In genomic region chr3:38479431-38480092, GRCh38 we compare ENCODE assay signal across 9 cellular contexts. TPM values are rescaled to one million over a fixed set of nuclear protein-coding genes. Genes with fewer than 3 reads are reported as not detected.
DNase-seq lines count a peak whose midpoint lies in the region; ATAC-seq, FAIRE-seq and TF ChIP-seq lines count a peak whose summit lies in the region.
"Had no signal": no experiment of that assay in that cellular context is flagged by ENCODE, and none has a peak within 500 bp of the region (broad histone marks: within the 10 kb centered on the region; RNA-seq: fewer than 3 reads in every experiment).

No MANE protein-coding gene starts in this region.

- H3K4me1 Mint-ChIP-seq in activated CD4-positive, alpha-beta memory T cell treated with anti-CD3 and anti-CD28 coated beads, Interleukin-2, amount 10 ng/mL, durations not matched to agents 7 days and 5 days, result no peaks in the 10 kb centered on the region

- peak; percentile 90 for ATAC-seq in mucosa of descending colon
- ATAC-seq in GM18870 (IDR thresholded peaks at IDR 0.05; ENCODE audit: unreplicated experiment), result no peak

- TF ChIP-seq EP300 in transverse colon (IDR thresholded peaks at IDR 0.05; ENCODE audit: low read depth), result no peak

- no peak overlapping the region for H3K27ac ChIP-seq in transverse colon

- CTCF ChIA-PET in activated CD4-positive, alpha-beta memory T cell treated with anti-CD3 and anti-CD28 coated beads, Interleukin-2, amount 10 ng/mL, durations not matched to agents 7 days and 5 days (lab: Charles Lee), result interaction anchor here (0.8 to 6.1 kb wide), 13 partner anchors 16 to 624 kb away, joined by 3 to 90 read pairs (median 5); partner anchors contain the start of genes EXOG and XYLB

- H3K4me1 ChIP-seq in mucosa of descending colon (ENCODE audit: low read depth), result no peaks in the 10 kb centered on the region
- no peaks in the 10 kb centered on the region for H3K4me1 ChIP-seq in transverse colon

- peaks cover 3% of the 10 kb centered on the region for H3K36me3 ChIP-seq in mucosa of descending colon (ENCODE audit: low read depth)
- H3K36me3 ChIP-seq in transverse colon, result peaks cover 0 to 26% (median 11%) of the 10 kb centered on the region in 4 donors

- intact Hi-C loops in mucosa of descending colon (cut with DNase I, micrococcal nuclease), result loop anchor here (5.0 kb wide), 1 partner anchor 132 kb away; the partner anchor contains the start of gene XYLB (in 2 of the 2)
- intact Hi-C loops in transverse colon (cut with DNase I; ENCODE audit: low total_unique reads), result loop anchor here (5.0 kb wide), 1 partner anchor 132 kb away; the partner anchor contains the start of gene XYLB

- H3K27ac Mint-ChIP-seq in activated CD4-positive, alpha-beta memory T cell treated with anti-CD3 and anti-CD28 coated beads, Interleukin-2, amount 10 ng/mL, durations not matched to agents 7 days and 5 days, result no peak overlapping the region
- H3K27ac Mint-ChIP-seq: stimulated activated naive CD8-positive, alpha-beta T cell treated with anti-CD3 and anti-CD28 coated beads, Interleukin-15, Interleukin-2, amounts not matched to agents 100 ng/mL and 50 ng/mL, for 24 hours had no signal

- DNase-seq in H4 (ENCODE audit: low spot score) (peak; percentile 42), NCI-H2029 treated with DMSO at 0.1 percent for 48 hours (lab: John Stamatoyannopoulos, UW) (peak; percentile 58), epithelial cell of proximal tubule (ENCODE audit: low read depth) (no peak), mucosa of descending colon (peak in 2 of 3 donors; percentile 58 to 75), transverse colon (peak; percentile 68)
- peak; percentile 58 for DNase-seq in activated CD4-positive, alpha-beta memory T cell treated with anti-CD3 and anti-CD28 coated beads, Interleukin-2, amount 10 ng/mL, durations not matched to agents 7 days and 5 days

- no peaks in the 10 kb centered on the region for H3K9me3 ChIP-seq in mucosa of descending colon
- H3K9me3 ChIP-seq in transverse colon, result no peaks in the 10 kb centered on the region

- no peak overlapping the region for H3K4me3 Mint-ChIP-seq in activated CD4-positive, alpha-beta memory T cell treated with anti-CD3 and anti-CD28 coated beads, Interleukin-2, amount 10 ng/mL, durations not matched to agents 7 days and 5 days
- H3K4me3 Mint-ChIP-seq: stimulated activated naive CD8-positive, alpha-beta T cell treated with anti-CD3 and anti-CD28 coated beads, Interleukin-15, Interleukin-2, amounts not matched to agents 100 ng/mL and 50 ng/mL, for 24 hours had no signal

- H3K36me3 Mint-ChIP-seq in activated CD4-positive, alpha-beta memory T cell treated with anti-CD3 and anti-CD28 coated beads, Interleukin-2, amount 10 ng/mL, durations not matched to agents 7 days and 5 days (ENCODE audit: low read depth), result peaks cover 12% of the 10 kb centered on the region

- no peaks in the 10 kb centered on the region for H3K27me3 ChIP-seq in transverse colon

- H3K27me3 Mint-ChIP-seq in activated CD4-positive, alpha-beta memory T cell treated with anti-CD3 and anti-CD28 coated beads, Interleukin-2, amount 10 ng/mL, durations not matched to agents 7 days and 5 days, result no peaks in the 10 kb centered on the region
- H3K27me3 Mint-ChIP-seq: stimulated activated naive CD8-positive, alpha-beta T cell treated with anti-CD3 and anti-CD28 coated beads, Interleukin-15, Interleukin-2, amounts not matched to agents 100 ng/mL and 50 ng/mL, for 24 hours had no signal

- FAIRE-seq in G401.6 (lab: Jason Lieb, UNC), result peak; percentile 74

- in situ Hi-C loops in transverse colon (cut with MboI; ENCODE audit: low pct_ligation_motif_present in 1 of 4, low pct_unique_long_range_greater_than_20kb in 1 of 4, low sequenced_read_pairs in 3 of 4), result loop anchor here (5.0 to 25.0 kb wide), 4 partner anchors 132 to 367 kb away; partner anchors contain the start of genes XYLB (in 4 of the 4), ACAA1 (in 1 of the 4) and MYD88 (in 1 of the 4)

- POLR2A ChIA-PET in activated CD4-positive, alpha-beta memory T cell treated with anti-CD3 and anti-CD28 coated beads, Interleukin-2, amount 10 ng/mL, durations not matched to agents 7 days and 5 days (lab: Charles Lee), result interaction anchor here (1.0 kb wide), 1 partner anchor 17 kb away, joined by 3 read pairs; the partner anchor contains the start of gene EXOG

- TF ChIP-seq CTCF in epithelial cell of proximal tubule (conservative IDR thresholded peaks at IDR 0.05; ENCODE audit: low read depth, low read length), result peak; percentile 94
- peak; percentile 43 for TF ChIP-seq CTCF in mucosa of descending colon (IDR thresholded peaks at IDR 0.05)
- TF ChIP-seq CTCF in transverse colon (IDR thresholded peaks at IDR 0.05), result peak; percentile 77 to 86 (median 81)

- no peaks in the 10 kb centered on the region for H3K9me3 Mint-ChIP-seq in activated CD4-positive, alpha-beta memory T cell treated with anti-CD3 and anti-CD28 coated beads, Interleukin-2, amount 10 ng/mL, durations not matched to agents 7 days and 5 days
- H3K9me3 Mint-ChIP-seq: stimulated activated naive CD8-positive, alpha-beta T cell treated with anti-CD3 and anti-CD28 coated beads, Interleukin-15, Interleukin-2, amounts not matched to agents 100 ng/mL and 50 ng/mL, for 24 hours had no signal

- TF ChIP-seq POLR2A in transverse colon (IDR thresholded peaks at IDR 0.05), result no peak

- 69% methylated on average over 10 of the region's 10 CpGs; no CpG with 5 or more reads in 1 of the 2 donors for WGBS in transverse colon (ENCODE audit: low coverage in 1 of 2), 2 donors

- H3K4me3 ChIP-seq in epithelial cell of proximal tubule (ENCODE audit: low read depth, low read length), result no peak overlapping the region
- no peak overlapping the region for H3K4me3 ChIP-seq in mucosa of descending colon
- H3K4me3 ChIP-seq in transverse colon, result no peak overlapping the region

RNA-seq across cellular contexts. Expression of gene EXOG, which starts 16.6 kb away (rescaled TPM):
- 8.7 and 11.1 TPM in 2 replicates for total RNA-seq in H4 (2014; rRNA removed; shearing (Covaris generic))
- total RNA-seq in activated CD4-positive, alpha-beta memory T cell treated with anti-CD3 and anti-CD28 coated beads, Interleukin-2, amount 10 ng/mL, durations not matched to agents 7 days and 5 days, result 10 to 100 TPM; 17.8 to 19.0 TPM
- total RNA-seq in epithelial cell of proximal tubule, result 1.8 and 8.3 TPM in 2 replicates
- total RNA-seq in mucosa of descending colon, result 10 to 100 TPM in 1 of 3 donors, 1 to 10 TPM in 2; 7.1 to 13.0 (median 8.7) TPM
- 10 to 100 TPM in 2 of 4 donors, 1 to 10 TPM in 2; 6.0 to 15.3 (median 10.8) TPM for total RNA-seq in transverse colon

RNA-seq across cellular contexts. Expression of gene ACVR2B, which starts 25.9 kb away (rescaled TPM):
- 0.74 and 1.3 TPM in 2 replicates for total RNA-seq in H4 (2014; rRNA removed; shearing (Covaris generic))
- 1 to 10 TPM; 7.0 to 7.6 TPM for total RNA-seq in activated CD4-positive, alpha-beta memory T cell treated with anti-CD3 and anti-CD28 coated beads, Interleukin-2, amount 10 ng/mL, durations not matched to agents 7 days and 5 days
- 4.4 and 8.0 TPM in 2 replicates for total RNA-seq in epithelial cell of proximal tubule
- 1 to 10 TPM; 4.3 to 9.6 (median 7.8) TPM for total RNA-seq in mucosa of descending colon
- total RNA-seq in transverse colon, result 10 to 100 TPM in 1 of 4 donors, 1 to 10 TPM in 3; 5.9 to 12.3 (median 8.7) TPM

Comparison
In these comparisons a context has a peak if more than half of its experiments do, and no peak if none do; other contexts are left out.
1. CTCF ChIP-seq: peak in every context shown above with its lines; median percentile 94 in epithelial cell of proximal tubule; 81 in transverse colon; 43 in mucosa of descending colon.